Comparison of ENCODE assay signal across 25 cellular contexts in genomic region chr4:40040908-40041307, GRCh38.
"Had no signal": no experiment of that assay in that cellular context is flagged by ENCODE, and none has a peak within 500 bp of the region (broad histone marks: within the 10 kb centered on the region; RNA-seq: fewer than 3 reads in every experiment).

No MANE protein-coding gene starts in this region.

- H3K4me3 ChIP-seq: ascending aorta, gastrocnemius medialis, psoas muscle, sigmoid colon, thoracic aorta, uterus had no signal

- H3K27me3 ChIP-seq: ascending aorta, gastrocnemius medialis, sigmoid colon, uterus had no signal

- H3K9me3 ChIP-seq: ascending aorta, gastrocnemius medialis, psoas muscle, sigmoid colon, thoracic aorta, uterus had no signal

- DNase-seq: activated CD4-positive, alpha-beta memory T cell treated with anti-CD3 and anti-CD28 coated beads for 36 hours; activated CD4-positive, alpha-beta T cell treated with anti-CD3 and anti-CD28 coated beads, Interleukin-2, amount 10 ng/mL, durations not matched to agents 24 days and 14 days; activated CD4-positive, CD25-positive, alpha-beta regulatory T cell treated with anti-CD3 and anti-CD28 coated beads, Interleukin-2, amount 50 U/mL, for 72 hours; activated CD8-positive, alpha-beta memory T cell treated with anti-CD3 and anti-CD28 coated beads, Interleukin-2, amount 50 U/mL, for 4 hours; activated gamma-delta T cell; activated naive CD4-positive, alpha-beta T cell treated with anti-CD3 and anti-CD28 coated beads, Interleukin-2, amount 10 ng/mL, durations not matched to agents 7 days and 5 days; activated naive CD8-positive, alpha-beta T cell treated with anti-CD3 and anti-CD28 coated beads, Interleukin-2, amount 10 ng/mL, durations not matched to agents 7 days and 5 days; activated T-cell treated with anti-CD3 and anti-CD28 coated beads, Interleukin-2, amount 50 U/mL, for 1 hour; effector CD8-positive, alpha-beta T cell; gastrocnemius medialis; glutamatergic neuron; left cardiac atrium; midbrain; naive thymus-derived CD4-positive, alpha-beta T cell; occipital lobe; psoas muscle; sigmoid colon; small intestine; stimulated activated CD4-positive, alpha-beta T cell treated with anti-CD3 and anti-CD28 coated beads, Interleukin-4, amount 100 ng/mL, for 24 hours; T-helper 2 cell; uterus had no signal

- H2AFZ ChIP-seq: parathyroid adenoma had no signal

- ATAC-seq: gastrocnemius medialis; left cardiac atrium; naive thymus-derived CD4-positive, alpha-beta T cell; psoas muscle; stimulated activated effector memory CD8-positive, alpha-beta T cell treated with anti-CD3 and anti-CD28 coated beads, Interleukin-12 subunit alpha, Interleukin-12 subunit beta, amount 100 ng/mL, for 72 hours had no signal

- H3K36me3 ChIP-seq: ascending aorta, gastrocnemius medialis, sigmoid colon, thoracic aorta, uterus had no signal

- H3K27ac ChIP-seq: ascending aorta, gastrocnemius medialis, parathyroid adenoma, psoas muscle, sigmoid colon, thoracic aorta, uterus had no signal

- H3K79me2 ChIP-seq: parathyroid adenoma had no signal

- H3K4me1 ChIP-seq: gastrocnemius medialis, parathyroid adenoma, psoas muscle, uterus had no signal

- H3K9ac ChIP-seq: parathyroid adenoma had no signal
